Comparison of ENCODE assay signal across 17 cellular contexts in the genomic region with DNA sequence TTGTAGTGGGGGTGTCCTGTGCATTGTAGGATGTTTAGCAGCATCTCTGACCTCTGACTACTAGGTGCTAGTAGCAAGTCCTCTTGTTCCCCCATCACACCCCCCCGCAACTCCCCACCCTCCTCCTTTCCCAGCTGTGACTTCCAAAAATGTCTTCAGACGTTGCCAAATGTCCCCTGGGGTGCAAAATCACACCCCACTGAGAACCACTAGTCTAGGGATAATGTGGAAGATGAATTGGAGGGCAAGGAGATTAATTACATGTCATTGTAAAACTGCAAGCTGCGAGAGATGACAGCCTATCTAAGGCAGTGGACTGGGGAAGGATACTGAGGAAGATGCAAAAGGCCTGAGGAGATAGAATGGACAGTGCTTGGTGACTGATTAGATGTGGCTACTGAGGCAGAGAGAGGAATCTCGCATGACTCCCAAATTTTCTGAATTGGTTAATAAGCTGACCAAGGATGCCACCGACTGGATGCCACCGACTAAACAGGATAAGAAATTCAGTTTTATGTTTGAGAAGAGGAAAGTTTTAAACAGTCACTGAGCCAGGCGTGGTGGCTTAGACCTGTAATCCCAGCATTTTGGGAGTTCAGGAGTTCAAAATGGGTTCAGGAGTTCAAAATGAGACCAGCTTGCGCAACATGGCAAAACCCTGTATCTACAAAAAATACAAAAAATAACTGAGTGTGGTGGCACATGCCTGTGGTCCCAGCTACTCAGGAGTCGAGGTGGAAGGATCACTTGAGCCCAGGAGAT. TPM values are rescaled to one million over a fixed set of nuclear protein-coding genes. Genes with fewer than 3 reads are reported as not detected.
DNase-seq lines count a peak whose midpoint lies in the region; ATAC-seq, FAIRE-seq and TF ChIP-seq lines count a peak whose summit lies in the region.
"Had no signal": no experiment of that assay in that cellular context is flagged by ENCODE, and none has a peak within 500 bp of the region (broad histone marks: within the 10 kb centered on the region; RNA-seq: fewer than 3 reads in every experiment).

No MANE protein-coding gene starts in this region.

- H3K36me3 ChIP-seq in right lobe of liver (no peaks in the 10 kb centered on the region), upper lobe of right lung (no peaks in the 10 kb centered on the region)
- H3K36me3 ChIP-seq: thyroid gland had no signal

- intact Hi-C loops in right lobe of liver (cut with DNase I) (loop anchor here in 1 of 2 donors (10.0 kb wide), 1 partner anchor 75 kb away; no protein-coding TSS in a partner anchor), upper lobe of right lung (cut with DNase I) (loop anchor here (10.0 kb wide), 1 partner anchor 95 kb away; no protein-coding TSS in a partner anchor)

- ATAC-seq in right lobe of liver, result peak; percentile 51 to 64 (median 54)
- no peak for ATAC-seq in upper lobe of right lung
- no peak for ATAC-seq in GM21528 (IDR thresholded peaks at IDR 0.05; ENCODE audit: low FRiP score, unreplicated experiment)

- TF ChIP-seq CTCF in cardiac fibroblast (IDR thresholded peaks at IDR 0.05; ENCODE audit: low read depth, low read length) (peak; percentile 2), right lobe of liver (IDR thresholded peaks at IDR 0.05) (peak in 3 of 4 donors; percentile 8 to 29 (median 12)), upper lobe of right lung (IDR thresholded peaks at IDR 0.05) (no peak)

- no peaks in the 10 kb centered on the region for H3K27me3 ChIP-seq in right lobe of liver
- H3K27me3 ChIP-seq in upper lobe of right lung, result no peaks in the 10 kb centered on the region
- H3K27me3 ChIP-seq: thyroid gland had no signal

- FAIRE-seq in H54 (lab: Jason Lieb, UNC), result no peak

- peaks cover 0 to 22% (median 4%) of the 10 kb centered on the region in 4 donors for H3K4me1 ChIP-seq in right lobe of liver
- peaks cover 11% of the 10 kb centered on the region for H3K4me1 ChIP-seq in upper lobe of right lung

- no peak overlapping the region for H3K4me3 ChIP-seq in cardiac fibroblast (replicated peaks in 1 of 2; ENCODE audit: low read depth in 2 of 2, low read length in 2 of 2)
- H3K4me3 ChIP-seq in right lobe of liver, result no peak overlapping the region
- H3K4me3 ChIP-seq in upper lobe of right lung, result no peak overlapping the region
- H3K4me3 ChIP-seq: lung, thyroid gland had no signal

- 27% methylated on average over 8 of the region's 9 CpGs for WGBS in right lobe of liver (ENCODE audit: insufficient coverage, low coverage, low lambda C conversion rate, missing lambda C conversion rate)

- H3K9me3 ChIP-seq in right lobe of liver (no peaks in the 10 kb centered on the region), upper lobe of right lung (no peaks in the 10 kb centered on the region)
- H3K9me3 ChIP-seq: thyroid gland had no signal

- DNase-seq in COR-L47 (lab: John Stamatoyannopoulos, UW) (peak; percentile 5), LHCN-M2 (ENCODE audit: low read depth) (peak; percentile 15), cardiac fibroblast (ENCODE audit: low read depth in 2 of 2) (peak; percentile 40 to 51), right lobe of liver (peak in 2 of 3 donors; percentile 44 to 74), upper lobe of right lung (no peak), H54 (ENCODE audit: insufficient read length, low spot score) (no peak), NCI-H446 (lab: John Stamatoyannopoulos, UW) (no peak)
- DNase-seq: activated B cell treated with CpG ODN at 0.5 μM for 24 hours; activated effector memory CD4-positive, alpha-beta T cell treated with anti-CD3 and anti-CD28 coated beads, Interleukin-2, amount 50 U/mL, for 16 hours; CD4-positive, CD25-positive, alpha-beta regulatory T cell; DND-41; naive B cell; NCI-H2029; NCI-H774; thyroid gland had no signal

- TF ChIP-seq POLR2A in right lobe of liver (IDR thresholded peaks at IDR 0.05) (no peak), H54 (IDR thresholded peaks at IDR 0.05; ENCODE audit: low read depth, low read length) (no peak)

- H3K27ac ChIP-seq in right lobe of liver (peak overlapping the region in 1 of 3 donors; percentile 21), upper lobe of right lung (no peak overlapping the region)
- H3K27ac ChIP-seq: thyroid gland had no signal

RNA-seq across cellular contexts. Expression of a gene that starts 3.1 kb away (rescaled TPM):
- total RNA-seq in LHCN-M2 (2014; rRNA removed) (64.8 and 67.6 TPM in 2 replicates), right lobe of liver (10 to 100 TPM; 48.0 to 71.6 (median 66.5) TPM), upper lobe of right lung (152 TPM)
- 35.8 TPM for polyA plus RNA-seq in LHCN-M2 (2012)

Comparison
In these comparisons a context has a peak if more than half of its experiments do, and no peak if none do; other contexts are left out.
1. DNase-seq: peak in COR-L47 (single experiment), LHCN-M2 (single experiment), cardiac fibroblast (2 of 2) and right lobe of liver (2 of 3); none in upper lobe of right lung (single experiment), H54 (single experiment) and NCI-H446 (0 of 2).
2. ATAC-seq: peak in right lobe of liver (4 of 4); none in upper lobe of right lung (single experiment) and GM21528 (single experiment).